ENCODE assay signal across 19 cellular contexts in the genomic region with DNA sequence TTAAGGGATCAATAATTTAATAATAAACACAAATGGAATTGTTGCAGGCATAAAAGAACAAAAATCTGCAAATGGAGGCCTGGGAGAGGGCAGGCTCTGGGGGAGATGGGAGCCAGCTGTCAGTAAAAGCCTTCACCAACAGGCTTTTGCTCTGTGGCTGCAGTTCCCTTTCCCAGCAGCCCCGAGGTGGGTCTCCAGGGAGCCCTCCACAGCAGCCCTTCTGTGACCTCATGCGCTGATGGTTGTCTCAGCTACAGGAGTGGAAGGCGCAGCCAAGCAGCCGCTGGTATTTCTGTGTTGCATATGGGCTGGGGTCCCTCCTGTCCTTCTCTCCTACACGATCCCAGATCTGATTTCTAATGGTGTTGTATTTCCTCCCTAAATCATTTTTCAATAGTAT. TPM values are rescaled to one million over a fixed set of nuclear protein-coding genes. Genes with fewer than 3 reads are reported as not detected.
A peak's percentile ranks its signal among the peaks of the same experiment; 100 is the strongest.
DNase-seq lines count a peak whose midpoint lies in the region; ATAC-seq lines count a peak whose summit lies in the region.
"Had no signal": no experiment of that assay in that cellular context is flagged by ENCODE, and none has a peak within 500 bp of the region (broad histone marks: within the 10 kb centered on the region; RNA-seq: fewer than 3 reads in every experiment).

No MANE protein-coding gene starts in this region.

- H3K9ac ChIP-seq in SK-N-MC (ENCODE audit: insufficient read length) (no peak overlapping the region), skeletal muscle tissue (ENCODE audit: low read depth in 1 of 3, low read length in 3 of 3) (peak overlapping the region in 1 of 3 donors; percentile 16), mesendoderm (ENCODE audit: low read length) (no peak overlapping the region)

- no peak overlapping the region for H3K18ac ChIP-seq in mesendoderm (ENCODE audit: low read length)

- no peaks in the 10 kb centered on the region for H3K79me2 ChIP-seq in mesendoderm (ENCODE audit: control insufficient read depth, insufficient read depth, low read length)

- no peak overlapping the region for H3K4ac ChIP-seq in mesendoderm (ENCODE audit: low read depth, low read length)

- H3K4me3 ChIP-seq in SK-N-MC (no peak overlapping the region), right cardiac atrium (ENCODE audit: low read length) (no peak overlapping the region), skeletal muscle tissue (ENCODE audit: low read length in 3 of 3) (no peak overlapping the region), mesendoderm (ENCODE audit: low read length) (no peak overlapping the region)
- H3K4me3 ChIP-seq: colonic mucosa, lung, testis had no signal

- H2BK15ac ChIP-seq in mesendoderm (replicated peaks; ENCODE audit: low read depth): no peak overlapping the region

- H3K27ac Mint-ChIP-seq in immature natural killer cell: no peak overlapping the region
- H3K27ac Mint-ChIP-seq: activated CD8-positive, alpha-beta T cell treated with anti-CD3 and anti-CD28 coated beads, Interleukin-2, amount 10 ng/mL, durations not matched to agents 7 days and 5 days; activated naive CD4-positive, alpha-beta T cell treated with anti-CD3 and anti-CD28 coated beads, Interleukin-2, amount 50 U/mL, for 24 hours had no signal

- H3K79me1 ChIP-seq in mesendoderm (ENCODE audit: low read length): no peaks in the 10 kb centered on the region

- no peaks in the 10 kb centered on the region for H3K9me3 Mint-ChIP-seq in immature natural killer cell
- H3K9me3 Mint-ChIP-seq: activated naive CD4-positive, alpha-beta T cell treated with anti-CD3 and anti-CD28 coated beads, Interleukin-2, amount 50 U/mL, for 24 hours had no signal

- H3K36me3 Mint-ChIP-seq in immature natural killer cell: no peaks in the 10 kb centered on the region

- H4K5ac ChIP-seq in mesendoderm (ENCODE audit: low read length): no peak overlapping the region

- no peak overlapping the region for H4K8ac ChIP-seq in mesendoderm (ENCODE audit: low read depth, low read length)

- peak; percentile 82 for DNase-seq in NCI-H1092 treated with DMSO at 0.1 percent for 48 hours (lab: John Stamatoyannopoulos, UW)
- no peak for DNase-seq in SK-N-MC (ENCODE audit: low read depth, low spot score)
- peak; percentile 61 to 89 (median 83) for DNase-seq in right cardiac atrium
- DNase-seq in mesendoderm: no peak
- no peak for DNase-seq in immature natural killer cell
- no peak for DNase-seq in SKM-1 treated with dmso at 0.1 percent for 144 hours (lab: John Stamatoyannopoulos, UW; ENCODE audit: unreplicated experiment)
- DNase-seq: activated CD8-positive, alpha-beta T cell treated with anti-CD3 and anti-CD28 coated beads, Interleukin-2, amount 10 ng/mL, durations not matched to agents 7 days and 5 days; Calu3; colonic mucosa; foreskin keratinocyte; NCI-H2029; T1000; testis had no signal

- no peak overlapping the region for H2BK5ac ChIP-seq in mesendoderm (ENCODE audit: low read length)

- 48% methylated on average over 5 of the region's 5 CpGs for WGBS in right cardiac atrium
- no CpG with 5 or more reads among the region's 5 CpGs for WGBS in mesendoderm (ENCODE audit: extremely low coverage, insufficient coverage, low lambda C conversion rate)

- H3K9me3 ChIP-seq in SK-N-MC (ENCODE audit: low read depth, low read length): no peaks in the 10 kb centered on the region
- H3K9me3 ChIP-seq in right cardiac atrium (ENCODE audit: control insufficient read depth, low read length): no peaks in the 10 kb centered on the region
- H3K9me3 ChIP-seq in skeletal muscle tissue (ENCODE audit: control insufficient read depth in 3 of 3, low read length in 3 of 3): no peaks in the 10 kb centered on the region
- H3K9me3 ChIP-seq: colonic mucosa, testis had no signal

- no peak overlapping the region for H3K4me3 Mint-ChIP-seq in immature natural killer cell
- H3K4me3 Mint-ChIP-seq: activated CD8-positive, alpha-beta T cell treated with anti-CD3 and anti-CD28 coated beads, Interleukin-2, amount 10 ng/mL, durations not matched to agents 7 days and 5 days; activated naive CD4-positive, alpha-beta T cell treated with anti-CD3 and anti-CD28 coated beads, Interleukin-2, amount 50 U/mL, for 24 hours had no signal

- H3K27me3 ChIP-seq in right cardiac atrium (ENCODE audit: control insufficient read depth, insufficient read depth) (no peaks in the 10 kb centered on the region), skeletal muscle tissue (ENCODE audit: control insufficient read depth in 3 of 3, insufficient read depth in 3 of 3, low read length in 3 of 3) (no peaks in the 10 kb centered on the region), mesendoderm (ENCODE audit: insufficient read depth, low read length, poor library complexity) (no peaks in the 10 kb centered on the region)
- H3K27me3 ChIP-seq: colonic mucosa, foreskin keratinocyte, testis had no signal

- intact Hi-C loops in right cardiac atrium (cut with DNase I): loop anchor here in 1 of 4 donors (5.0 kb wide), 1 partner anchor 35 kb away; no protein-coding TSS in a partner anchor

- H3K4me1 ChIP-seq in right cardiac atrium (ENCODE audit: control insufficient read depth, insufficient read depth, low read length) (peaks cover 9% of the 10 kb centered on the region), skeletal muscle tissue (ENCODE audit: control insufficient read depth in 3 of 3, insufficient read depth in 3 of 3, low read length in 3 of 3) (peaks cover 24 to 36% (median 29%) of the 10 kb centered on the region in 3 donors), mesendoderm (ENCODE audit: control insufficient read depth, low read depth, low read length) (no peaks in the 10 kb centered on the region)
- H3K4me1 ChIP-seq: colonic mucosa, foreskin keratinocyte had no signal

- ATAC-seq in right cardiac atrium (peak; percentile 67 to 73), GM19455 (IDR thresholded peaks at IDR 0.05; ENCODE audit: unreplicated experiment) (no peak)
- ATAC-seq: activated CD8-positive, alpha-beta T cell treated with anti-CD3 and anti-CD28 coated beads, Interleukin-2, amount 10 ng/mL, durations not matched to agents 7 days and 5 days; HCT116; Panc1 had no signal

- H2AK5ac ChIP-seq in mesendoderm (ENCODE audit: low read length): no peak overlapping the region

- H3K56ac ChIP-seq in mesendoderm (ENCODE audit: low read length): no peak overlapping the region

- H3K27ac ChIP-seq in SK-N-MC (peak overlapping the region; percentile 42; the same call in 1 of the 2 replicates), right cardiac atrium (ENCODE audit: low read length) (peak overlapping the region; percentile 59), skeletal muscle tissue (ENCODE audit: low read depth, low read length) (peak overlapping the region; percentile 66), mesendoderm (ENCODE audit: low read depth, low read length) (no peak overlapping the region)
- H3K27ac ChIP-seq: colonic mucosa, foreskin keratinocyte, testis had no signal

- no peak overlapping the region for H2BK120ac ChIP-seq in mesendoderm (ENCODE audit: low read depth, low read length)

- no peak overlapping the region for H3K4me2 ChIP-seq in mesendoderm (ENCODE audit: low read length)

- no peaks in the 10 kb centered on the region for H3K36me3 ChIP-seq in SK-N-MC (ENCODE audit: insufficient read depth, low read length)
- H3K36me3 ChIP-seq in skeletal muscle tissue (ENCODE audit: control insufficient read depth in 3 of 3, insufficient read depth in 3 of 3, low read length in 3 of 3): no peaks in the 10 kb centered on the region
- no peaks in the 10 kb centered on the region for H3K36me3 ChIP-seq in mesendoderm (ENCODE audit: control insufficient read depth, insufficient read depth, low read length)
- H3K36me3 ChIP-seq: colonic mucosa had no signal

- no peaks in the 10 kb centered on the region for H3K4me1 Mint-ChIP-seq in immature natural killer cell
- H3K4me1 Mint-ChIP-seq: activated naive CD4-positive, alpha-beta T cell treated with anti-CD3 and anti-CD28 coated beads, Interleukin-2, amount 50 U/mL, for 24 hours had no signal

- no peak overlapping the region for H3K23ac ChIP-seq in mesendoderm (ENCODE audit: low read length)

- H3K27me3 Mint-ChIP-seq in immature natural killer cell (ENCODE audit: low read depth in 3 of 3): peaks cover 0 to 1% (median under 1%) of the 10 kb centered on the region in 3 donors
- H3K27me3 Mint-ChIP-seq: activated naive CD4-positive, alpha-beta T cell treated with anti-CD3 and anti-CD28 coated beads, Interleukin-2, amount 50 U/mL, for 24 hours had no signal

RNA-seq across cellular contexts. Expression of a gene that starts 42.4 kb away (rescaled TPM):
- total RNA-seq in right cardiac atrium: 10 to 100 TPM; 22.2 to 29.8 (median 28.4) TPM
- 24.3 TPM for polyA plus RNA-seq in right cardiac atrium
- total RNA-seq in skeletal muscle tissue: 50.6 TPM
- polyA plus RNA-seq in mesendoderm (2013, experiment 1 of 2): 12.3 TPM
- 12.3 TPM for polyA plus RNA-seq in mesendoderm (2013, experiment 2 of 2)
- polyA plus RNA-seq in immature natural killer cell: 10 to 100 TPM; 21.0 to 35.6 (median 29.4) TPM

Comparison
In these comparisons a context has a peak if more than half of its experiments do, and no peak if none do; other contexts are left out.
1. DNase-seq: peak in NCI-H1092 treated with DMSO at 0.1 percent for 48 hours (single experiment) and right cardiac atrium (3 of 3); none in SK-N-MC (single experiment), mesendoderm (single experiment), immature natural killer cell (0 of 3) and SKM-1 treated with dmso at 0.1 percent for 144 hours (single experiment).